Comparison of ENCODE assay signal across 9 cellular contexts in the genomic region with DNA sequence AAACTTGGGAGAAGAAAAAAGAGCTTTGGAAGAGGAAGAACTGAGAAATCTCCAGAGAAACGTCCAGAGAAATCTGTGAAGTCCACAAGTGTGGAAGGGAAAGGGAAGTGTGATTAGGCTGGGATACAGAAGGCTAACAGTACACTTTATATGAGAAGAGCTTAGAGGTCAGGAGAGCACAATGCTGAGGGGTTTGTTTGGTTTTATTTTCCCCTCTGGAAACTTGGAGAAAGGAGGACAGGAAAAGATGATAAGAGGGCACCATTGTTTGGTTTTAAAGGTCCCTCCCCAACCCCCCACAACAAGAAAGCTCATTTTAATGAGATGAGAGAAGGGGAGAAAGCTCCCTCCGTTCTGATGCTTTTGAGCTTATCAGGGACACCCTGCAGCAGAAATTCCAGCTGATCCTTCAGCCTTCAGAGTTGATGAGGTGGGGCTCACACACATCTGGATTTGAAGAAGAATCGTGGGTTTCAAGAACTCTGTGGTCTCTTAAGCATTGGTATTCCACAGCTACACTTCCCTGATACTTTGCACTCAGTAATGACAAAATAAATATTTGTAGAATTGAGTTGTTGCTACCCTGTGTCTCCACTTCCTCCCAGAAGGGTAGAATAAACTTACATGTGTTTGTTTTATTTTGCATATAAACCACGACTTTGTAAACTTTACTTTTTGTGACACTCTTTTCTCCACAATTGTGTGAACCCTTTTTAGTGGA. TPM values are rescaled to one million over a fixed set of nuclear protein-coding genes. Genes with fewer than 3 reads are reported as not detected.
DNase-seq lines count a peak whose midpoint lies in the region; ATAC-seq and TF ChIP-seq lines count a peak whose summit lies in the region.
"Had no signal": no experiment of that assay in that cellular context is flagged by ENCODE, and none has a peak within 500 bp of the region (broad histone marks: within the 10 kb centered on the region; RNA-seq: fewer than 3 reads in every experiment).

No MANE protein-coding gene starts in this region.

- H3K4me3 Mint-ChIP-seq in activated T-cell treated with anti-CD3 and anti-CD28 coated beads, Interleukin-2, amount 50 U/mL, for 4 hours, result peak overlapping the region; percentile 87
- H3K4me3 Mint-ChIP-seq in activated naive CD8-positive, alpha-beta T cell treated with anti-CD3 and anti-CD28 coated beads, Interleukin-2, amount 50 U/mL, for 24 hours, result peak overlapping the region; percentile 97

- H3K9me3 Mint-ChIP-seq in activated T-cell treated with anti-CD3 and anti-CD28 coated beads, Interleukin-2, amount 50 U/mL, for 4 hours, result no peaks in the 10 kb centered on the region
- H3K9me3 Mint-ChIP-seq in activated naive CD8-positive, alpha-beta T cell treated with anti-CD3 and anti-CD28 coated beads, Interleukin-2, amount 50 U/mL, for 24 hours, result no peaks in the 10 kb centered on the region

- in situ Hi-C loops in ACHN (cut with HindIII; ENCODE audit: low pct_ligation_motif_present, low pct_unique_long_range_greater_than_20kb, low sequenced_read_pairs), result no loop called here

- H3K9me3 ChIP-seq in thoracic aorta, result no peaks in the 10 kb centered on the region

- H3K27ac ChIP-seq in thoracic aorta, result peak overlapping the region; percentile 27 to 93

- peaks cover 3% of the 10 kb centered on the region for H3K36me3 Mint-ChIP-seq in activated T-cell treated with anti-CD3 and anti-CD28 coated beads, Interleukin-2, amount 50 U/mL, for 4 hours (ENCODE audit: insufficient read depth)
- peaks cover 30% of the 10 kb centered on the region for H3K36me3 Mint-ChIP-seq in activated naive CD8-positive, alpha-beta T cell treated with anti-CD3 and anti-CD28 coated beads, Interleukin-2, amount 50 U/mL, for 24 hours (ENCODE audit: low read depth)

- no peak for DNase-seq in activated T-cell treated with anti-CD3 and anti-CD28 coated beads, Interleukin-2, amount 50 U/mL, for 4 hours
- DNase-seq in activated T-cell treated with anti-CD3 and anti-CD28 coated beads, Interleukin-2, amount 50 U/mL, for 1 hour, result no peak
- DNase-seq in activated naive CD8-positive, alpha-beta T cell treated with anti-CD3 and anti-CD28 coated beads, Interleukin-2, amount 50 U/mL, for 24 hours, result no peak
- DNase-seq in kidney epithelial cell (ENCODE audit: low read depth), result no peak
- DNase-seq in thoracic aorta (ENCODE audit: low spot score), result no peak
- DNase-seq in DMS 273 (lab: John Stamatoyannopoulos, UW; ENCODE audit: unreplicated experiment), result no peak
- DNase-seq in ACHN, result no peak
- no peak for DNase-seq in iPS-NIHi11 (ENCODE audit: low spot score)
- DNase-seq: C1 segment of cervical spinal cord had no signal

- peak overlapping the region; percentile 95 for H3K27ac Mint-ChIP-seq in activated naive CD8-positive, alpha-beta T cell treated with anti-CD3 and anti-CD28 coated beads, Interleukin-2, amount 50 U/mL, for 24 hours

- no peak for TF ChIP-seq CTCF in kidney epithelial cell (IDR thresholded peaks at IDR 0.05; ENCODE audit: insufficient read depth, low read length, poor library complexity, severe bottlenecking)
- TF ChIP-seq CTCF in thoracic aorta (IDR thresholded peaks at IDR 0.05), result no peak

- H3K27me3 ChIP-seq in kidney epithelial cell (ENCODE audit: control insufficient read depth, insufficient read depth, low read length), result no peaks in the 10 kb centered on the region
- H3K27me3 ChIP-seq in thoracic aorta (replicated peaks; ENCODE audit: insufficient read depth), result no peaks in the 10 kb centered on the region

- H3K4me3 ChIP-seq in kidney epithelial cell (ENCODE audit: low read depth, low read length) (peak overlapping the region; percentile 95), thoracic aorta (peak overlapping the region; percentile 81)

- peaks cover 48% of the 10 kb centered on the region for H3K4me1 Mint-ChIP-seq in activated T-cell treated with anti-CD3 and anti-CD28 coated beads, Interleukin-2, amount 50 U/mL, for 4 hours (ENCODE audit: low read depth)
- H3K4me1 Mint-ChIP-seq in activated naive CD8-positive, alpha-beta T cell treated with anti-CD3 and anti-CD28 coated beads, Interleukin-2, amount 50 U/mL, for 24 hours, result peaks cover 76% of the 10 kb centered on the region

- peaks cover 4 to 37% of the 10 kb centered on the region in 2 donors for H3K4me1 ChIP-seq in thoracic aorta (ENCODE audit: control insufficient read depth in 1 of 2, low read depth in 2 of 2)

- no peak for ATAC-seq in activated T-cell treated with anti-CD3 and anti-CD28 coated beads, Interleukin-2, amount 50 U/mL, for 4 hours
- no peak for ATAC-seq in activated naive CD8-positive, alpha-beta T cell treated with anti-CD3 and anti-CD28 coated beads, Interleukin-2, amount 50 U/mL, for 24 hours
- ATAC-seq in thoracic aorta (ENCODE audit: insufficient number of reproducible peaks, low FRiP score, low read depth), result no peak

- H3K36me3 ChIP-seq in kidney epithelial cell (ENCODE audit: control insufficient read depth, insufficient read depth, low read length), result no peaks in the 10 kb centered on the region
- H3K36me3 ChIP-seq in thoracic aorta, result no peaks in the 10 kb centered on the region

- H3K27me3 Mint-ChIP-seq in activated T-cell treated with anti-CD3 and anti-CD28 coated beads, Interleukin-2, amount 50 U/mL, for 4 hours (ENCODE audit: low read depth), result peaks cover 63% of the 10 kb centered on the region
- H3K27me3 Mint-ChIP-seq in activated naive CD8-positive, alpha-beta T cell treated with anti-CD3 and anti-CD28 coated beads, Interleukin-2, amount 50 U/mL, for 24 hours, result peaks cover 3% of the 10 kb centered on the region

RNA-seq across cellular contexts. Expression of gene NT5E, which starts 1.9 kb away (rescaled TPM):
- 10 to 100 TPM in 2 of 3 donors, 1 to 10 TPM in 1; 9.4 to 18.4 (median 13.4) TPM for total RNA-seq in activated T-cell treated with anti-CD3 and anti-CD28 coated beads, Interleukin-2, amount 50 U/mL, for 4 hours
- 101 and 109 TPM in 2 replicates for total RNA-seq in kidney epithelial cell
- 10 to 100 TPM; 47.4 to 57.4 TPM for total RNA-seq in thoracic aorta
